26 cellular contexts compared by ENCODE assay signal in the genomic region with DNA sequence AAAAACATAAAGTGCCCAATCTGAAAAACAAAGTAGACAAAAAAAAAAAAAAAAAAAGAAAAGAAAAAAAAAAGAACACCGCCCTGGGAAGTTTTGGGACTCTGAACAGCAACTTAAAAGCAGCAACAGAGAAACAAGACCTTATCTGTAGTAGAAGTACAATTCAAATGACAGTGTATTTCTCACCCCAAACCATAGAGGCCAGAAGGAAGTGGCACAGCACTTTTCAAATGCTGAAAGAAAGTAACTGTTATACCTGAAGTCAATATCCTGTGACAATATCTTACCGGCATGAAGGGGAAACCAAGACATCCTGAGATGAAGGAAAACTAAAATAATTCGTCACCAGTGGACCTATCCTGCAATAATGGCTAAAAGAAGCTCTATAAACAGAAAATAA.
"Had no signal": no experiment of that assay in that cellular context is flagged by ENCODE, and none has a peak within 500 bp of the region (broad histone marks: within the 10 kb centered on the region; RNA-seq: fewer than 3 reads in every experiment).

No MANE protein-coding gene starts in this region.

- H3K27me3 ChIP-seq: adrenal gland, ascending aorta, brain microvascular endothelial cell, foreskin keratinocyte, left lung, right lobe of liver, tibial artery had no signal

- H3K4me1 Mint-ChIP-seq: mesothelial cell of epicardium had no signal

- H3K27me3 Mint-ChIP-seq: activated naive CD4-positive, alpha-beta T cell treated with anti-CD3 and anti-CD28 coated beads, Interleukin-2, amount 50 U/mL, for 24 hours; stimulated activated naive CD8-positive, alpha-beta T cell treated with anti-CD3 and anti-CD28 coated beads, Interleukin-15, amount 100 ng/mL, for 72 hours had no signal

- H3K4me3 Mint-ChIP-seq: activated naive CD4-positive, alpha-beta T cell treated with anti-CD3 and anti-CD28 coated beads, Interleukin-2, amount 50 U/mL, for 24 hours; activated T-cell treated with anti-CD3 and anti-CD28 coated beads, Interleukin-2, amount 50 U/mL, for 4 hours; mesothelial cell of epicardium; stimulated activated naive CD8-positive, alpha-beta T cell treated with anti-CD3 and anti-CD28 coated beads, Interleukin-15, amount 100 ng/mL, for 72 hours had no signal

- H3K27ac ChIP-seq: adrenal gland, ascending aorta, brain microvascular endothelial cell, foreskin keratinocyte, left lung, parathyroid adenoma, right lobe of liver, SK-N-MC, skin epidermis, tibial artery, VCaP had no signal

- ATAC-seq: activated T-cell treated with anti-CD3 and anti-CD28 coated beads, Interleukin-2, amount 50 U/mL, for 4 hours; foreskin keratinocyte; left lung; right lobe of liver; stimulated activated naive CD8-positive, alpha-beta T cell treated with anti-CD3 and anti-CD28 coated beads, Interleukin-15, amount 100 ng/mL, for 72 hours had no signal

- H3K9me3 ChIP-seq: right lobe of liver had no signal

- DNase-seq: activated CD4-positive, alpha-beta T cell treated with anti-CD3 and anti-CD28 coated beads, Interleukin-2, amount 50 U/mL, for 48 hours; activated CD4-positive, CD25-positive, alpha-beta regulatory T cell treated with anti-CD3 and anti-CD28 coated beads, Interleukin-2, amount 50 U/mL, for 72 hours; activated CD8-positive, alpha-beta memory T cell treated with anti-CD3 and anti-CD28 coated beads, Interleukin-2, amount 50 U/mL, for 4 hours; activated effector memory CD4-positive, alpha-beta T cell treated with anti-CD3 and anti-CD28 coated beads, Interleukin-2, amount 50 U/mL, for 16 hours; activated T-cell treated with anti-CD3 and anti-CD28 coated beads, Interleukin-2, amount 50 U/mL, for 4 hours; adrenal gland; brain microvascular endothelial cell; caudate nucleus; dermis blood vessel endothelial cell; effector CD8-positive, alpha-beta T cell; foreskin keratinocyte; kidney; left lung; nucleus accumbens; right lobe of liver; stimulated activated CD4-positive, alpha-beta T cell treated with anti-CD3 and anti-CD28 coated beads, Interleukin-1b, Interleukin-23, amount 100 ng/mL, for 48 hours; stimulated activated naive CD8-positive, alpha-beta T cell treated with anti-CD3 and anti-CD28 coated beads, Interleukin-15, amount 100 ng/mL, for 72 hours; SW 1271; tibial artery had no signal

- H3K27ac Mint-ChIP-seq: activated naive CD4-positive, alpha-beta T cell treated with anti-CD3 and anti-CD28 coated beads, Interleukin-2, amount 50 U/mL, for 24 hours; mesothelial cell of epicardium had no signal
